In genomic region chr3:107208796-107209195, GRCh38 we compare ENCODE assay signal across 10 cellular contexts.
DNase-seq lines count a peak whose midpoint lies in the region; ATAC-seq, FAIRE-seq and TF ChIP-seq lines count a peak whose summit lies in the region.
"Had no signal": no experiment of that assay in that cellular context is flagged by ENCODE, and none has a peak within 500 bp of the region (broad histone marks: within the 10 kb centered on the region; RNA-seq: fewer than 3 reads in every experiment).

No MANE protein-coding gene starts in this region.

- WGBS in A549 (ENCODE audit: missing lambda C conversion rate), result 37% methylated on average over 1 of the region's 1 CpG

- no peak for TF ChIP-seq RAD21 in A549 (conservative IDR thresholded peaks at IDR 0.05 in 1 of 2, IDR thresholded peaks at IDR 0.05 in 1 of 2)

- peak; percentile 65 for FAIRE-seq in A549 (lab: Jason Lieb, UNC)

- H3K4me3 ChIP-seq in A549 (no peak overlapping the region), left ventricle myocardium inferior (peak overlapping the region; percentile 18)

- TF ChIP-seq EP300 in A549 (IDR thresholded peaks at IDR 0.05), result no peak

- H3K4me1 ChIP-seq in A549 (peaks cover 29% of the 10 kb centered on the region), left ventricle myocardium inferior (peaks cover 72% of the 10 kb centered on the region)

- no peaks in the 10 kb centered on the region for H3K27me3 ChIP-seq in left ventricle myocardium inferior (ENCODE audit: low read depth)

- no peaks in the 10 kb centered on the region for H3K9me3 ChIP-seq in A549
- H3K9me3 ChIP-seq in left ventricle myocardium inferior (replicated peaks), result no peaks in the 10 kb centered on the region

- H3K27ac ChIP-seq in A549, result peak overlapping the region; percentile 51 to 73; a peak in 5 of 6 replicates
- peak overlapping the region; percentile 86 for H3K27ac ChIP-seq in angular gyrus (ENCODE audit: low read depth, low read length)
- peak overlapping the region; percentile 82 for H3K27ac ChIP-seq in left ventricle myocardium inferior (replicated peaks)

- POLR2A ChIA-PET in A549 (lab: Yijun Ruan, JAX), result interaction anchor here (1.2 kb wide), 1 partner anchor 221 kb away, joined by 8 read pairs; no protein-coding TSS in a partner anchor

- peak overlapping the region; percentile 76 for H3K4me2 ChIP-seq in A549

- ATAC-seq in A549 (no peak; a peak in 1 of 6 replicates), sciatic nerve (peak; percentile 21), GM18511 (IDR thresholded peaks at IDR 0.05; ENCODE audit: unreplicated experiment) (no peak)

- DNase-seq in A549 (ENCODE audit: low read depth in 1 of 2, low spot score in 1 of 2), result no peak
- DNase-seq in left ventricle myocardium inferior, result no peak
- DNase-seq in sciatic nerve (ENCODE audit: low spot score), result no peak
- DNase-seq in NCI-H2171 treated with DMSO at 0.1 percent for 48 hours (lab: John Stamatoyannopoulos, UW), result no peak
- DNase-seq in activated CD4-positive, CD25-positive, alpha-beta regulatory T cell treated with anti-CD3 and anti-CD28 coated beads, Interleukin-2, amount 50 U/mL, for 72 hours, result no peak
- no peak for DNase-seq in NAMALWA (ENCODE audit: low spot score)
- DNase-seq: activated CD4-positive, alpha-beta T cell treated with anti-CD3 and anti-CD28 coated beads for 4 hours; H7 had no signal

- CTCF ChIA-PET in A549 (lab: Yijun Ruan, JAX), result interaction anchor here (1.4 to 2.3 kb wide), 2 partner anchors 11 to 27 kb away, joined by 10 to 14 read pairs; no protein-coding TSS in a partner anchor

- H3K36me3 ChIP-seq in left ventricle myocardium inferior, result no peaks in the 10 kb centered on the region

- TF ChIP-seq POLR2A in A549 (IDR thresholded peaks at IDR 0.05; ENCODE audit: low read length), result no peak

- TF ChIP-seq CTCF in A549 (IDR thresholded peaks at IDR 0.05) (no peak), left ventricle myocardium inferior (IDR thresholded peaks at IDR 0.05; ENCODE audit: borderline replicate concordance) (no peak)

- intact Hi-C loops in left ventricle myocardium inferior (cut with micrococcal nuclease) (no loop called here), sciatic nerve (cut with DNase I) (no loop called here)

TF ChIP-seq in A549, 52 proteins besides CTCF, POLR2A, EP300 and RAD21:
- TF ChIP-seq MAZ (IDR thresholded peaks at IDR 0.05; ENCODE audit: borderline replicate concordance, low read depth, low read length) (no peak), RARB (CRISPR knock-in tag; IDR thresholded peaks at IDR 0.05) (no peak), HOXB13 (CRISPR knock-in tag; IDR thresholded peaks at IDR 0.05; ENCODE audit: low read depth) (no peak), MYC (IDR thresholded peaks at IDR 0.05; ENCODE audit: borderline replicate concordance, low read length) (no peak), ATOH8 (CRISPR knock-in tag; IDR thresholded peaks at IDR 0.05; ENCODE audit: low read depth) (no peak), HEYL (CRISPR knock-in tag; IDR thresholded peaks at IDR 0.05) (no peak), JUNB (IDR thresholded peaks at IDR 0.05) (no peak), POLR2AphosphoS2 (conservative IDR thresholded peaks at IDR 0.05; ENCODE audit: low read length) (no peak), MAX (IDR thresholded peaks at IDR 0.05) (no peak), JUN (IDR thresholded peaks at IDR 0.05) (no peak), TP53 (CRISPR knock-in tag; IDR thresholded peaks at IDR 0.05) (no peak), ESRRA (IDR thresholded peaks at IDR 0.05; ENCODE audit: borderline replicate concordance, low read length) (no peak), NFE2L2 (conservative IDR thresholded peaks at IDR 0.05; ENCODE audit: low read length) (no peak), BHLHE40 (IDR thresholded peaks at IDR 0.05; ENCODE audit: low read depth, low read length) (no peak)
- TF ChIP-seq, protein P1, sequence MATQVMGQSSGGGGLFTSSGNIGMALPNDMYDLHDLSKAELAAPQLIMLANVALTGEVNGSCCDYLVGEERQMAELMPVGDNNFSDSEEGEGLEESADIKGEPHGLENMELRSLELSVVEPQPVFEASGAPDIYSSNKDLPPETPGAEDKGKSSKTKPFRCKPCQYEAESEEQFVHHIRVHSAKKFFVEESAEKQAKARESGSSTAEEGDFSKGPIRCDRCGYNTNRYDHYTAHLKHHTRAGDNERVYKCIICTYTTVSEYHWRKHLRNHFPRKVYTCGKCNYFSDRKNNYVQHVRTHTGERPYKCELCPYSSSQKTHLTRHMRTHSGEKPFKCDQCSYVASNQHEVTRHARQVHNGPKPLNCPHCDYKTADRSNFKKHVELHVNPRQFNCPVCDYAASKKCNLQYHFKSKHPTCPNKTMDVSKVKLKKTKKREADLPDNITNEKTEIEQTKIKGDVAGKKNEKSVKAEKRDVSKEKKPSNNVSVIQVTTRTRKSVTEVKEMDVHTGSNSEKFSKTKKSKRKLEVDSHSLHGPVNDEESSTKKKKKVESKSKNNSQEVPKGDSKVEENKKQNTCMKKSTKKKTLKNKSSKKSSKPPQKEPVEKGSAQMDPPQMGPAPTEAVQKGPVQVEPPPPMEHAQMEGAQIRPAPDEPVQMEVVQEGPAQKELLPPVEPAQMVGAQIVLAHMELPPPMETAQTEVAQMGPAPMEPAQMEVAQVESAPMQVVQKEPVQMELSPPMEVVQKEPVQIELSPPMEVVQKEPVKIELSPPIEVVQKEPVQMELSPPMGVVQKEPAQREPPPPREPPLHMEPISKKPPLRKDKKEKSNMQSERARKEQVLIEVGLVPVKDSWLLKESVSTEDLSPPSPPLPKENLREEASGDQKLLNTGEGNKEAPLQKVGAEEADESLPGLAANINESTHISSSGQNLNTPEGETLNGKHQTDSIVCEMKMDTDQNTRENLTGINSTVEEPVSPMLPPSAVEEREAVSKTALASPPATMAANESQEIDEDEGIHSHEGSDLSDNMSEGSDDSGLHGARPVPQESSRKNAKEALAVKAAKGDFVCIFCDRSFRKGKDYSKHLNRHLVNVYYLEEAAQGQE (IDR thresholded peaks at IDR 0.05), result no peak
